In genomic region chr12:124752437-124753229, GRCh38 we compare ENCODE assay signal across 12 cellular contexts.
DNase-seq lines count a peak whose midpoint lies in the region; ATAC-seq lines count a peak whose summit lies in the region.
"Had no signal": no experiment of that assay in that cellular context is flagged by ENCODE, and none has a peak within 500 bp of the region (broad histone marks: within the 10 kb centered on the region; RNA-seq: fewer than 3 reads in every experiment).

No MANE protein-coding gene starts in this region.

- ATAC-seq in GM18511 (IDR thresholded peaks at IDR 0.05; ENCODE audit: unreplicated experiment): no peak
- ATAC-seq in HG02759 (IDR thresholded peaks at IDR 0.05; ENCODE audit: unreplicated experiment): no peak
- ATAC-seq: GM12878 had no signal

- H3K36me3 Mint-ChIP-seq in activated CD4-positive, alpha-beta memory T cell treated with anti-CD3 and anti-CD28 coated beads, Interleukin-2, amount 10 ng/mL, durations not matched to agents 7 days and 5 days (ENCODE audit: low read depth): no peaks in the 10 kb centered on the region
- H3K36me3 Mint-ChIP-seq: activated naive CD8-positive, alpha-beta T cell had no signal

- H3K27me3 Mint-ChIP-seq in activated CD4-positive, alpha-beta memory T cell treated with anti-CD3 and anti-CD28 coated beads, Interleukin-2, amount 10 ng/mL, durations not matched to agents 7 days and 5 days: peaks cover 43% of the 10 kb centered on the region
- H3K27me3 Mint-ChIP-seq: activated naive CD8-positive, alpha-beta T cell had no signal

- peak overlapping the region; percentile 13 for H3K27ac ChIP-seq in angular gyrus (ENCODE audit: low read depth, low read length)
- H3K27ac ChIP-seq: PC-9 had no signal

- H3K9me3 Mint-ChIP-seq in activated CD4-positive, alpha-beta memory T cell treated with anti-CD3 and anti-CD28 coated beads, Interleukin-2, amount 10 ng/mL, durations not matched to agents 7 days and 5 days: peaks cover 9% of the 10 kb centered on the region

- no peak overlapping the region for H3K27ac Mint-ChIP-seq in activated CD4-positive, alpha-beta memory T cell treated with anti-CD3 and anti-CD28 coated beads, Interleukin-2, amount 10 ng/mL, durations not matched to agents 7 days and 5 days
- H3K27ac Mint-ChIP-seq: activated CD4-positive, alpha-beta T cell treated with anti-CD3 and anti-CD28 coated beads, Interleukin-2, amount 10 ng/mL, durations not matched to agents 24 days and 14 days; activated naive CD8-positive, alpha-beta T cell had no signal

- POLR2A ChIA-PET in activated CD4-positive, alpha-beta memory T cell treated with anti-CD3 and anti-CD28 coated beads, Interleukin-2, amount 10 ng/mL, durations not matched to agents 7 days and 5 days (lab: Charles Lee): no interaction called here

- CTCF ChIA-PET in activated CD4-positive, alpha-beta memory T cell treated with anti-CD3 and anti-CD28 coated beads, Interleukin-2, amount 10 ng/mL, durations not matched to agents 7 days and 5 days (lab: Charles Lee): no interaction called here

- DNase-seq in A172 (ENCODE audit: low spot score): peak; percentile 37
- peak; percentile 63 for DNase-seq in HK-2 (ENCODE audit: unreplicated experiment)
- peak; percentile 72 for DNase-seq in iris pigment epithelial cell (ENCODE audit: low read depth)
- DNase-seq in SIG-M5 (lab: John Stamatoyannopoulos, UW): no peak
- DNase-seq in activated CD4-positive, alpha-beta memory T cell treated with anti-CD3 and anti-CD28 coated beads, Interleukin-2, amount 10 ng/mL, durations not matched to agents 7 days and 5 days: no peak
- DNase-seq: activated CD4-positive, alpha-beta T cell treated with anti-CD3 and anti-CD28 coated beads, Interleukin-2, amount 10 ng/mL, durations not matched to agents 24 days and 14 days; PC-9 had no signal

- H3K4me3 Mint-ChIP-seq in activated CD4-positive, alpha-beta memory T cell treated with anti-CD3 and anti-CD28 coated beads, Interleukin-2, amount 10 ng/mL, durations not matched to agents 7 days and 5 days: no peak overlapping the region
- H3K4me3 Mint-ChIP-seq: activated CD4-positive, alpha-beta T cell treated with anti-CD3 and anti-CD28 coated beads, Interleukin-2, amount 10 ng/mL, durations not matched to agents 24 days and 14 days; activated naive CD8-positive, alpha-beta T cell had no signal

- peaks cover 5% of the 10 kb centered on the region for H3K4me1 Mint-ChIP-seq in activated CD4-positive, alpha-beta memory T cell treated with anti-CD3 and anti-CD28 coated beads, Interleukin-2, amount 10 ng/mL, durations not matched to agents 7 days and 5 days

Comparison
In these comparisons a context has a peak if more than half of its experiments do, and no peak if none do; other contexts are left out.
1. DNase-seq: peak in A172 (single experiment), HK-2 (single experiment) and iris pigment epithelial cell (single experiment); none in SIG-M5 (single experiment) and activated CD4-positive, alpha-beta memory T cell treated with anti-CD3 and anti-CD28 coated beads, Interleukin-2, amount 10 ng/mL, durations not matched to agents 7 days and 5 days (single experiment).